Comparison of ENCODE assay signal across 1 cellular context in the genomic region with DNA sequence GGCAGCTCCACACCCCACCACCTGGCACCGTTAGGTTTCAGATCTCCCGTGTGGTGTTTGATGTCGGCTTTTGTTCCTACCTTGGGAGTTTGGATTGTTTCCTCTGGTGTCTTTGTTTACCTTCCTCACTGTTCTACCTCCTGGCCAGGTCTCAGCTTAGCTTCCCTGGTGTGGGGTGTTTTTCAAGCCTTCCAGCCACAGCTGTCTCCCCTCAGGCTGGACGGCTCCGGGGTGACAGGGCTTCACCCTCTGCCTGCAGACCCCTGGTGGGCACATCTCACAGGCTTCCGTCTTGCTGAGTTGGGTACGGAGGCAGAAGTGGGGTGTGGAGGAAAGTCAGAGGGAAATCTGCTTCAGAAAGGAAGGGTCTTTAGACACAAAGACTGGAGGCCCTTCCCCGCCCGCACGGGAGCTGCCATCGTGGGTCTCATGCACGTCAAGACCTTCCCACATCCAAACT.
TF ChIP-seq lines count a peak whose summit lies in the region.

No MANE protein-coding gene starts in this region.

TF ChIP-seq in HepG2, 621 proteins besides CTCF, POLR2A, EP300 and RAD21:
- no peak for TF ChIP-seq ZNF564 (CRISPR knock-in tag; IDR thresholded peaks at IDR 0.05)
- no peak for TF ChIP-seq TIGD3 (CRISPR knock-in tag; IDR thresholded peaks at IDR 0.05; ENCODE audit: borderline replicate concordance)
- no peak for TF ChIP-seq SOX13 (IDR thresholded peaks at IDR 0.05)
- peak in 1 of 2 experiments; percentile 15; a peak in 1 of 4 replicates for TF ChIP-seq SOX13 (CRISPR knock-in tag; conservative IDR thresholded peaks at IDR 0.05 in 1 of 2, IDR thresholded peaks at IDR 0.05 in 1 of 2)
- TF ChIP-seq JUN (CRISPR knock-in tag; IDR thresholded peaks at IDR 0.05): no peak
- TF ChIP-seq, protein P1, sequence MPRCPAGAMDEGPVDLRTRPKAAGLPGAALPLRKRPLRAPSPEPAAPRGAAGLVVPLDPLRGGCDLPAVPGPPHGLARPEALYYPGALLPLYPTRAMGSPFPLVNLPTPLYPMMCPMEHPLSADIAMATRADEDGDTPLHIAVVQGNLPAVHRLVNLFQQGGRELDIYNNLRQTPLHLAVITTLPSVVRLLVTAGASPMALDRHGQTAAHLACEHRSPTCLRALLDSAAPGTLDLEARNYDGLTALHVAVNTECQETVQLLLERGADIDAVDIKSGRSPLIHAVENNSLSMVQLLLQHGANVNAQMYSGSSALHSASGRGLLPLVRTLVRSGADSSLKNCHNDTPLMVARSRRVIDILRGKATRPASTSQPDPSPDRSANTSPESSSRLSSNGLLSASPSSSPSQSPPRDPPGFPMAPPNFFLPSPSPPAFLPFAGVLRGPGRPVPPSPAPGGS (CRISPR knock-in tag; IDR thresholded peaks at IDR 0.05): no peak
- TF ChIP-seq ZNF251 (CRISPR knock-in tag; IDR thresholded peaks at IDR 0.05): no peak
- TF ChIP-seq ZNF136 (CRISPR knock-in tag; IDR thresholded peaks at IDR 0.05; ENCODE audit: low read depth): no peak
- TF ChIP-seq, protein P2, sequence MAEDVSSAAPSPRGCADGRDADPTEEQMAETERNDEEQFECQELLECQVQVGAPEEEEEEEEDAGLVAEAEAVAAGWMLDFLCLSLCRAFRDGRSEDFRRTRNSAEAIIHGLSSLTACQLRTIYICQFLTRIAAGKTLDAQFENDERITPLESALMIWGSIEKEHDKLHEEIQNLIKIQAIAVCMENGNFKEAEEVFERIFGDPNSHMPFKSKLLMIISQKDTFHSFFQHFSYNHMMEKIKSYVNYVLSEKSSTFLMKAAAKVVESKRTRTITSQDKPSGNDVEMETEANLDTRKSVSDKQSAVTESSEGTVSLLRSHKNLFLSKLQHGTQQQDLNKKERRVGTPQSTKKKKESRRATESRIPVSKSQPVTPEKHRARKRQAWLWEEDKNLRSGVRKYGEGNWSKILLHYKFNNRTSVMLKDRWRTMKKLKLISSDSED (CRISPR knock-in tag; IDR thresholded peaks at IDR 0.05): no peak
- TF ChIP-seq RBM22 (optimal IDR thresholded peaks at IDR 0.05; ENCODE audit: low read length): no peak
- no peak for TF ChIP-seq ZFP62 (CRISPR knock-in tag; IDR thresholded peaks at IDR 0.05)
- TF ChIP-seq HOMEZ (CRISPR knock-in tag; IDR thresholded peaks at IDR 0.05; ENCODE audit: low read depth): no peak
- TF ChIP-seq ZGPAT (CRISPR knock-in tag; IDR thresholded peaks at IDR 0.05): no peak
- no peak for TF ChIP-seq SYNCRIP (IDR thresholded peaks at IDR 0.05; ENCODE audit: insufficient read depth, low read depth, low read length)
- TF ChIP-seq NFKB2 (CRISPR knock-in tag; IDR thresholded peaks at IDR 0.05; ENCODE audit: borderline replicate concordance): no peak
- no peak for TF ChIP-seq NR3C1 (CRISPR knock-in tag; IDR thresholded peaks at IDR 0.05)
- no peak for TF ChIP-seq DR1 (CRISPR knock-in tag; IDR thresholded peaks at IDR 0.05)
- no peak for TF ChIP-seq ZNF484 (CRISPR knock-in tag; IDR thresholded peaks at IDR 0.05; ENCODE audit: borderline replicate concordance, low read depth)
- TF ChIP-seq RXRA (CRISPR knock-in tag; IDR thresholded peaks at IDR 0.05): 0 out of 2 replicates have a peak, but pooled peaks have one; percentile 39
- TF ChIP-seq, protein P3, sequence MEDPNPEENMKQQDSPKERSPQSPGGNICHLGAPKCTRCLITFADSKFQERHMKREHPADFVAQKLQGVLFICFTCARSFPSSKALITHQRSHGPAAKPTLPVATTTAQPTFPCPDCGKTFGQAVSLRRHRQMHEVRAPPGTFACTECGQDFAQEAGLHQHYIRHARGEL (CRISPR knock-in tag; IDR thresholded peaks at IDR 0.05): no peak
- no peak for TF ChIP-seq NPAS2 (CRISPR knock-in tag; IDR thresholded peaks at IDR 0.05; ENCODE audit: borderline replicate concordance)
- no peak for TF ChIP-seq GLMP (CRISPR knock-in tag; IDR thresholded peaks at IDR 0.05; ENCODE audit: borderline replicate concordance)
- TF ChIP-seq SMAD9 (CRISPR knock-in tag; IDR thresholded peaks at IDR 0.05): no peak
- no peak for TF ChIP-seq FOXA1 (IDR thresholded peaks at IDR 0.05)
- 0 out of 2 replicates have a peak, but pooled peaks have one; percentile 27 for TF ChIP-seq FOXA1 (CRISPR knock-in tag; IDR thresholded peaks at IDR 0.05)
- TF ChIP-seq MAFF (IDR thresholded peaks at IDR 0.05; ENCODE audit: low read depth, low read length): no peak
- TF ChIP-seq NBN (conservative IDR thresholded peaks at IDR 0.05): no peak
